8 cellular contexts compared by ENCODE assay signal in genomic region chr11:123083623-123084029, GRCh38. TPM values are rescaled to one million over a fixed set of nuclear protein-coding genes. Genes with fewer than 3 reads are reported as not detected.
DNase-seq lines count a peak whose midpoint lies in the region; ATAC-seq and TF ChIP-seq lines count a peak whose summit lies in the region.

No MANE protein-coding gene starts in this region.

- no peaks in the 10 kb centered on the region for H3K27me3 ChIP-seq in CD8-positive, alpha-beta T cell (ENCODE audit: insufficient read depth, low read length)
- H3K27me3 ChIP-seq in WERI-Rb-1 (ENCODE audit: insufficient read depth, low read depth, severe bottlenecking) (no peaks in the 10 kb centered on the region), mesenchymal stem cell (ENCODE audit: control insufficient read depth in 1 of 2, insufficient read depth in 1 of 2, low read length in 2 of 2) (no peaks in the 10 kb centered on the region)

- peak overlapping the region; percentile 20 for H3K4me3 Mint-ChIP-seq in CD8-positive, alpha-beta T cell

- H3K79me1 ChIP-seq in mesenchymal stem cell (replicated peaks; ENCODE audit: low read length, poor library complexity, severe bottlenecking) = peaks cover 2% of the 10 kb centered on the region

- H3K27ac Mint-ChIP-seq in CD8-positive, alpha-beta T cell = peak overlapping the region; percentile 45

- CTCF ChIA-PET in CD8-positive, alpha-beta T cell (lab: Charles Lee) = interaction anchor here (0.7 to 4.1 kb wide), 5 partner anchors 17 to 29 kb away, joined by 3 to 14 read pairs (median 4); partner anchors contain the start of gene HSPA8

- WGBS in mesenchymal stem cell = 10% methylated on average over 4 of the region's 4 CpGs

- peaks cover 44% of the 10 kb centered on the region for H3K4me1 Mint-ChIP-seq in CD8-positive, alpha-beta T cell (ENCODE audit: low read depth)

- no peak overlapping the region for H3K14ac ChIP-seq in mesenchymal stem cell (ENCODE audit: low read length in 2 of 2)

- no peak overlapping the region for H3K18ac ChIP-seq in mesenchymal stem cell (ENCODE audit: low read depth in 1 of 2, low read length in 2 of 2)

- no peak overlapping the region for H2BK5ac ChIP-seq in mesenchymal stem cell (ENCODE audit: low read depth, low read length, poor library complexity, severe bottlenecking)

- H3K4me1 ChIP-seq in CD8-positive, alpha-beta T cell (ENCODE audit: insufficient read depth, low read length) = peaks cover 33% of the 10 kb centered on the region
- peaks cover 3% of the 10 kb centered on the region for H3K4me1 ChIP-seq in mesenchymal stem cell (ENCODE audit: control insufficient read depth, insufficient read depth, low read depth, low read length)

- no peak overlapping the region for H4K8ac ChIP-seq in mesenchymal stem cell (ENCODE audit: low read length)

- no peak overlapping the region for H3K4me2 ChIP-seq in mesenchymal stem cell (ENCODE audit: low read length, poor library complexity, severe bottlenecking)

- H2AK5ac ChIP-seq in mesenchymal stem cell (ENCODE audit: low read length, severe bottlenecking) = peak overlapping the region; percentile 55

- no peak overlapping the region for H2BK12ac ChIP-seq in mesenchymal stem cell (ENCODE audit: low read length in 2 of 2)

- no peak overlapping the region for H3K4ac ChIP-seq in mesenchymal stem cell (ENCODE audit: low read depth in 1 of 2, low read length in 2 of 2)

- H2BK120ac ChIP-seq in mesenchymal stem cell (ENCODE audit: low read depth, low read length) = no peak overlapping the region

- no peak overlapping the region for H4K91ac ChIP-seq in mesenchymal stem cell (ENCODE audit: low read length)

- intact Hi-C loops in CD8-positive, alpha-beta T cell (cut with DNase I, micrococcal nuclease) = loop anchor here in 1 of 2 experiments (1.0 kb wide), 1 partner anchor 13 kb away; no protein-coding TSS in a partner anchor

- no peak for TF ChIP-seq POLR2A in GM18505 (IDR thresholded peaks at IDR 0.05; ENCODE audit: borderline replicate concordance, extremely low read depth, insufficient read depth, insufficient read length)

- no peak overlapping the region for H3K27ac ChIP-seq in CD8-positive, alpha-beta T cell (ENCODE audit: low read depth, low read length)
- H3K27ac ChIP-seq in WERI-Rb-1 (no peak overlapping the region), coronary artery (peak overlapping the region in 1 of 2 donors; percentile 36), mesenchymal stem cell (ENCODE audit: low read length, poor library complexity, severe bottlenecking) (peak overlapping the region; percentile 28)

- POLR2A ChIA-PET in CD8-positive, alpha-beta T cell (lab: Charles Lee) = interaction anchor here (1.2 to 2.2 kb wide), 4 partner anchors 11 to 27 kb away, joined by 5 to 9 read pairs (median 6); partner anchors contain the start of gene HSPA8

- H3K9ac ChIP-seq in mesenchymal stem cell (ENCODE audit: low read length) = peak overlapping the region; percentile 84

- no peak overlapping the region for H3K23ac ChIP-seq in mesenchymal stem cell (ENCODE audit: low read length in 2 of 2)

- H3K4me3 ChIP-seq in CD8-positive, alpha-beta T cell (ENCODE audit: low read depth, low read length) = no peak overlapping the region
- H3K4me3 ChIP-seq in WERI-Rb-1 (ENCODE audit: low read depth, low read length) (no peak overlapping the region), coronary artery (no peak overlapping the region), mesenchymal stem cell (ENCODE audit: insufficient read depth in 1 of 2, low read depth in 1 of 2, low read length in 2 of 2) (no peak overlapping the region)

- H2AFZ ChIP-seq in mesenchymal stem cell (ENCODE audit: low read depth, low read length) = no peak overlapping the region

- H3K9me3 Mint-ChIP-seq in CD8-positive, alpha-beta T cell = no peaks in the 10 kb centered on the region

- ATAC-seq in CD8-positive, alpha-beta T cell = no peak
- ATAC-seq in GM18505 (IDR thresholded peaks at IDR 0.05; ENCODE audit: unreplicated experiment) = no peak

- H3K36me3 ChIP-seq in CD8-positive, alpha-beta T cell (ENCODE audit: insufficient read depth, low read length) = no peaks in the 10 kb centered on the region
- H3K36me3 ChIP-seq in WERI-Rb-1 = no peaks in the 10 kb centered on the region
- H3K36me3 ChIP-seq in mesenchymal stem cell (ENCODE audit: control insufficient read depth in 1 of 2, insufficient read depth in 2 of 2, low read depth in 1 of 2, low read length in 2 of 2) = peaks cover 0 to 84% of the 10 kb centered on the region in 2 experiments

- no peak overlapping the region for H2BK15ac ChIP-seq in mesenchymal stem cell (ENCODE audit: low read depth, poor library complexity, severe bottlenecking)

- DNase-seq in CD8-positive, alpha-beta T cell = peak in 6 of 7 experiments; percentile 45 to 74 (median 65)
- peak; percentile 5 for DNase-seq in NCI-H1048 (lab: John Stamatoyannopoulos, UW)
- DNase-seq in WERI-Rb-1 = peak; percentile 80
- peak; percentile 80 for DNase-seq in coronary artery (ENCODE audit: low spot score)
- DNase-seq in mesenchymal stem cell = peak; percentile 99
- DNase-seq in stimulated activated naive CD4-positive, alpha-beta T cell treated with Interleukin-2 at 50 U/mL for 16 hours (lab: John Stamatoyannopoulos, UW) = peak; percentile 71
- no peak for DNase-seq in KG1 (lab: John Stamatoyannopoulos, UW)

- peaks cover 7% of the 10 kb centered on the region for H3K36me3 Mint-ChIP-seq in CD8-positive, alpha-beta T cell

- H3K27me3 Mint-ChIP-seq in CD8-positive, alpha-beta T cell (ENCODE audit: low read depth) = no peaks in the 10 kb centered on the region

- no peak for TF ChIP-seq CTCF in CD8-positive, alpha-beta T cell (IDR thresholded peaks at IDR 0.05)
- no peak for TF ChIP-seq CTCF in WERI-Rb-1 (IDR thresholded peaks at IDR 0.05; ENCODE audit: low read depth, low read length)
- TF ChIP-seq CTCF in coronary artery (IDR thresholded peaks at IDR 0.05) = no peak

- no peaks in the 10 kb centered on the region for H3K9me3 ChIP-seq in CD8-positive, alpha-beta T cell (ENCODE audit: low read length)
- H3K9me3 ChIP-seq in WERI-Rb-1 (ENCODE audit: severe bottlenecking) (no peaks in the 10 kb centered on the region), mesenchymal stem cell (ENCODE audit: control insufficient read depth, low read length) (no peaks in the 10 kb centered on the region)

RNA-seq across cellular contexts. Expression of gene HSPA8, which starts 21.7 kb away (rescaled TPM):
- total RNA-seq in CD8-positive, alpha-beta T cell = 100 to 1,000 TPM; 748 to 798 TPM
- 888 TPM for polyA plus RNA-seq in mesenchymal stem cell (2013, experiment 1 of 2)
- 894 TPM for polyA plus RNA-seq in mesenchymal stem cell (2013, experiment 2 of 2)
